1 cellular context compared by ENCODE assay signal in the genomic region with DNA sequence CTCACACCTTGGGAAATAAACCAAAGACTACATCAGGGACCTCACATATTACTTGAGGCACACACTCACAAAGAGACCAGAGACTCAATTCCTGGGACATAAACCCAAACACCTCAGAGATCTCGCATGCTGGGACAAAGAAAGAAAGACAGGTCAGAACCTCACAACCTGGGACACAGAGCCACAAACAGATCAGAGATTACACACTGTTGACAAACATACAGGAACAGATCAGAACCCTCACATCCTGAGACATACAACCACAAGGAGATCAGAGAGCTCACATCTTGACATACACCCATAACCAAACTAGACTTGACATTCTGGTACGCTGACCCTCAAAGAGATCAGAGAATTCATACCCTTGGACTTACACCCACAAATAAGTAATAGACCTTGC.
TF ChIP-seq lines count a peak whose summit lies in the region.

No MANE protein-coding gene starts in this region.

TF ChIP-seq in WTC11, 78 proteins besides CTCF, POLR2A, EP300 and RAD21 (continued from another document):
- TF ChIP-seq, protein P1, sequence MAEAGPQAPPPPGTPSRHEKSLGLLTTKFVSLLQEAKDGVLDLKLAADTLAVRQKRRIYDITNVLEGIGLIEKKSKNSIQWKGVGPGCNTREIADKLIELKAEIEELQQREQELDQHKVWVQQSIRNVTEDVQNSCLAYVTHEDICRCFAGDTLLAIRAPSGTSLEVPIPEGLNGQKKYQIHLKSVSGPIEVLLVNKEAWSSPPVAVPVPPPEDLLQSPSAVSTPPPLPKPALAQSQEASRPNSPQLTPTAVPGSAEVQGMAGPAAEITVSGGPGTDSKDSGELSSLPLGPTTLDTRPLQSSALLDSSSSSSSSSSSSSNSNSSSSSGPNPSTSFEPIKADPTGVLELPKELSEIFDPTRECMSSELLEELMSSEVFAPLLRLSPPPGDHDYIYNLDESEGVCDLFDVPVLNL (CRISPR knock-in tag; IDR thresholded peaks at IDR 0.05; ENCODE audit: borderline replicate concordance, low read depth) = no peak
- TF ChIP-seq ZBTB21 (CRISPR knock-in tag; IDR thresholded peaks at IDR 0.05; ENCODE audit: borderline replicate concordance) = no peak
- TF ChIP-seq TP53 (CRISPR knock-in tag; IDR thresholded peaks at IDR 0.05) = no peak
